Comparison of ENCODE assay signal across 10 cellular contexts in the genomic region with DNA sequence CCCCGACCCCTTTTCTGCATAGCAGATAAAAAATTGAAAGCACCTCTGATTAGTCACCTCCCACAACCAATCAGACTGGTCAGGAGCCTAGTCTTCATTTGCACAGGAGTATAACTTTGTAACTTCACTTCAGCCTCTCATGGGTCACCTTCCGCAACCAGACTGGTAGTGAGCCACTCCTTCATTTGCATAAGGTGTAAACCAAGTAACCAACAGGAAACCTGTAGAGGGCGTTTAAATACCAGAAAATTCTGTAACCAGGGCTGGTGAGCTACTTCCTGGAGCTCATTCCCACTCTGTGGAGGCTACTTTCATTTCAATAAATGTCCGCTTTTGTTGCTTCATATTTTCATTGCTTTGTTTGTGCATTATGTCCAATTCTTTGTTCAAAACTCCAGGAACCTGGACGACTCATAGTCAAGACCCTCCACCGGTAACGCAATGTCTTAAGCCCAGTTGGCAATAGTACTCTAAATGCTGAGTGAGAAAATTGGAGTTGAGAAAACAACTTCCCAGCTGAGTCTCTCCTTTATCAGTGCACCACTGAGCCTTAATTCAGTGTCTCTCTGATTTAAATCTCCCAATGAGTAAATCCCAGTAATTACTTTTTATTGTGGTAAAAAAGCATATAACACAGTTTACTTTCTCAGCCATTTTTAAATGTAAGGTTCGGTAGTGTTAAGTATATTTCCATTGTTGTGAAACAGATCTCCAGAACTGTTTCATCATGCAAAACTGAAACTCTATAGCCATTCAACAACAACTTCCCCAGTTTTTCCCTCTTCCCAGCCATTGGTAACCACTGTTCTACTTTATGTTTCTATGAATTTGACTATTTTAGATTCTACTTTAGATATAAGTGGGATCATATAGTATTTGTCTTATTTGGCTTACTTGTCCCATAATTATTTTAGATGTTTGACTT.
A peak's percentile ranks its signal among the peaks of the same experiment; 100 is the strongest.
DNase-seq lines count a peak whose midpoint lies in the region; ATAC-seq, FAIRE-seq and TF ChIP-seq lines count a peak whose summit lies in the region.
"Had no signal": no experiment of that assay in that cellular context is flagged by ENCODE, and none has a peak within 500 bp of the region (broad histone marks: within the 10 kb centered on the region; RNA-seq: fewer than 3 reads in every experiment).

No MANE protein-coding gene starts in this region.

- ATAC-seq in pancreas (peak; percentile 27 to 89 (median 75)), esophagus mucosa (no peak)

- FAIRE-seq in pancreas (lab: Jason Lieb, UNC): no peak

- in situ Hi-C loops in astrocyte of the spinal cord (cut with HindIII; ENCODE audit: low sequenced_read_pairs): no loop called here

- TF ChIP-seq CTCF in astrocyte of the spinal cord (IDR thresholded peaks at IDR 0.05; ENCODE audit: low read depth, low read length) (no peak), pancreas (IDR thresholded peaks at IDR 0.05) (no peak), RWPE1 (conservative IDR thresholded peaks at IDR 0.05; ENCODE audit: low read depth) (no peak)

- intact Hi-C loops in pancreas (cut with DNase I): no loop called here

- peak; percentile 0 for DNase-seq in NCI-H2029 (lab: John Stamatoyannopoulos, UW)
- DNase-seq in NCI-H2029 treated with DMSO at 0.1 percent for 48 hours (lab: John Stamatoyannopoulos, UW): no peak
- DNase-seq in LoVo (ENCODE audit: low spot score): peak; percentile 51
- DNase-seq in astrocyte of the spinal cord (ENCODE audit: low read depth, low spot score): peak; percentile 5
- peak in 2 of 6 donors; percentile 7 to 8 for DNase-seq in pancreas
- no peak for DNase-seq in RWPE1 (ENCODE audit: low spot score)
- DNase-seq in caudate nucleus (lab: John Stamatoyannopoulos, UW): no peak
- DNase-seq: activated CD4-positive, alpha-beta T cell treated with anti-CD3 and anti-CD28 coated beads, Interleukin-2, amount 50 U/mL, for 48 hours; sigmoid colon had no signal

- peaks cover 0 to 3% (median 0%) of the 10 kb centered on the region in 4 donors for H3K27me3 ChIP-seq in pancreas
- H3K27me3 ChIP-seq: sigmoid colon had no signal

- H3K4me3 ChIP-seq in astrocyte of the spinal cord (ENCODE audit: low read depth, low read length) (no peak overlapping the region), pancreas (no peak overlapping the region)
- H3K4me3 ChIP-seq: sigmoid colon had no signal

- POLR2A ChIA-PET in RWPE1 (lab: Yijun Ruan, JAX; ENCODE audit: low non-redundant PET): no interaction called here

- 53 to 69% methylated on average over 8 of the region's 8 CpGs for WGBS in pancreas, 2 donors

- H3K4me1 ChIP-seq in pancreas: no peaks in the 10 kb centered on the region
- H3K4me1 ChIP-seq: sigmoid colon had no signal

- CTCF ChIA-PET in RWPE1 (lab: Yijun Ruan, JAX): interaction anchor here (0.6 kb wide), 1 partner anchor 56 kb away, joined by 4 read pairs; no protein-coding TSS in a partner anchor

- H3K27ac ChIP-seq in pancreas: no peak overlapping the region
- no peak overlapping the region for H3K27ac ChIP-seq in RWPE1
- H3K27ac ChIP-seq in caudate nucleus (ENCODE audit: low read depth, low read length): no peak overlapping the region
- H3K27ac ChIP-seq: sigmoid colon had no signal

- H3K36me3 ChIP-seq in pancreas: no peaks in the 10 kb centered on the region
- H3K36me3 ChIP-seq: sigmoid colon had no signal

- no peaks in the 10 kb centered on the region for H3K9me3 ChIP-seq in pancreas
- H3K9me3 ChIP-seq: sigmoid colon had no signal

Comparison
In these comparisons a context has a peak if more than half of its experiments do, and no peak if none do; other contexts are left out.
1. DNase-seq: peak in NCI-H2029 (single experiment), LoVo (single experiment) and astrocyte of the spinal cord (single experiment); none in NCI-H2029 treated with DMSO at 0.1 percent for 48 hours (single experiment), RWPE1 (single experiment) and caudate nucleus (0 of 61).